25 cellular contexts compared by ENCODE assay signal in the genomic region with DNA sequence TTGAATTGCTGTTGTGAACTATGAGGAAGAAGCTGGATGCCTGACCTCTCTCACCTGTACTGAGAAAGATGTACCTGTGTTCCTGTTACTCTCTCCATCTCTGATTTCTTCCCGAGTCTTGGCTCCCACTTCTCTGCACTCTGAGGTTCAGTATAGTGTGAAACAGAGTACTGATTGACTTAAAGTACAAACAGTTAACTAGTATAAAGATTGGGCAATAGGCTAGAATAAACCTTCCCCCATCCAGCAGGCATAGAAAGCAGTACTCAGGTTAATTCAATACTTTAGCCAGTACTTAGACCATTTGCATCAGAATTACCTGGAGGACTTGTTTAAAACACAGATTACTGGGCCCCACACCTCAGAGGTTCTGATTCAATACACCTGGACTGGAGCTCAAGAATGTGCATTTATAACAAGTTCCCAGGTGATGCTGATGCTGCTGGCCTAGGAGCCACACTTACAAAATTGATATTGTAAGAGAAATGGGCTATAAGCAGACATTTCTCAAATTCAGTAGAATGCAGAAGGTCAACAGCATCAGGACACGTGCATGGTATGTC.
"Had no signal": no experiment of that assay in that cellular context is flagged by ENCODE, and none has a peak within 500 bp of the region (broad histone marks: within the 10 kb centered on the region; RNA-seq: fewer than 3 reads in every experiment).

No MANE protein-coding gene starts in this region.

- H3K27me3 Mint-ChIP-seq: activated CD4-positive, alpha-beta T cell treated with anti-CD3 and anti-CD28 coated beads for 36 hours; activated T-helper 17 cell treated with anti-CD3 and anti-CD28 coated beads, Interleukin-2, amount 50 U/mL, for 72 hours; natural killer cell treated with Interleukin-12 subunit alpha and Interleukin-12 subunit beta and Interleukin-15 and Interleukin-18, amount 100 ng/mL, for 72 hours had no signal

- H3K36me3 Mint-ChIP-seq: natural killer cell treated with Interleukin-12 subunit alpha and Interleukin-12 subunit beta and Interleukin-15 and Interleukin-18, amount 100 ng/mL, for 72 hours had no signal

- H3K4me3 Mint-ChIP-seq: activated CD4-positive, alpha-beta T cell treated with anti-CD3 and anti-CD28 coated beads for 36 hours; activated T-helper 17 cell treated with anti-CD3 and anti-CD28 coated beads, Interleukin-2, amount 50 U/mL, for 72 hours; natural killer cell treated with Interleukin-12 subunit alpha and Interleukin-12 subunit beta and Interleukin-15 and Interleukin-18, amount 100 ng/mL, for 72 hours; T-helper 2 cell treated with Interferon-gamma antibody and Interleukin-4, amounts not matched to agents 5 μg/mL and 100 μg/mL, for 36 hours had no signal

- H3K9me3 Mint-ChIP-seq: activated T-helper 17 cell treated with anti-CD3 and anti-CD28 coated beads, Interleukin-2, amount 50 U/mL, for 72 hours; natural killer cell treated with Interleukin-12 subunit alpha and Interleukin-12 subunit beta and Interleukin-15 and Interleukin-18, amount 100 ng/mL, for 72 hours; T-helper 2 cell treated with Interferon-gamma antibody and Interleukin-4, amounts not matched to agents 5 μg/mL and 100 μg/mL, for 36 hours had no signal

- H3K9me3 ChIP-seq: esophagus muscularis mucosa, heart right ventricle, left ventricle myocardium inferior, mucosa of descending colon, testis had no signal

- H3K4me3 ChIP-seq: esophagus muscularis mucosa, heart right ventricle, left ventricle myocardium inferior, lung, mucosa of descending colon, testis had no signal

- H3K27ac ChIP-seq: esophagus muscularis mucosa, heart right ventricle, left ventricle myocardium inferior, testis had no signal

- H3K4me1 ChIP-seq: esophagus muscularis mucosa, heart right ventricle, left ventricle myocardium inferior, testis had no signal

- H3K27ac Mint-ChIP-seq: activated CD4-positive, alpha-beta T cell treated with anti-CD3 and anti-CD28 coated beads for 36 hours; natural killer cell treated with Interleukin-12 subunit alpha and Interleukin-12 subunit beta and Interleukin-15 and Interleukin-18, amount 100 ng/mL, for 72 hours; T-helper 2 cell treated with Interferon-gamma antibody and Interleukin-4, amounts not matched to agents 5 μg/mL and 100 μg/mL, for 36 hours had no signal

- H3K27me3 ChIP-seq: esophagus muscularis mucosa, heart right ventricle, testis had no signal

- H3K36me3 ChIP-seq: esophagus muscularis mucosa, heart right ventricle, left ventricle myocardium inferior had no signal

- DNase-seq: activated CD4-positive, alpha-beta T cell treated with anti-CD3 and anti-CD28 coated beads for 36 hours; activated CD4-positive, CD25-positive, alpha-beta regulatory T cell; activated CD8-positive, alpha-beta memory T cell treated with anti-CD3 and anti-CD28 coated beads for 24 hours; activated gamma-delta T cell treated with Interleukin-2 at 50 U/mL for 16 hours; activated naive CD4-positive, alpha-beta T cell treated with anti-CD3 and anti-CD28 coated beads, Interleukin-2, amount 50 U/mL, for 16 hours; activated T-cell treated with anti-CD3 and anti-CD28 coated beads, Interleukin-2, amount 50 U/mL, for 1 hour; amniotic stem cell; central memory CD4-positive, alpha-beta T cell; foreskin melanocyte; heart right ventricle; islet precursor cell; left ventricle myocardium inferior; mesendoderm; mucosa of descending colon; right cardiac atrium; stimulated activated CD4-positive, alpha-beta T cell treated with anti-CD3 and anti-CD28 coated beads, Interleukin-15, amount 100 ng/mL, for 24 hours; stimulated activated naive CD4-positive, alpha-beta T cell; T-helper 1 cell; testis; trophoblast cell had no signal

- ATAC-seq: activated CD4-positive, alpha-beta T cell treated with anti-CD3 and anti-CD28 coated beads for 36 hours; activated T-helper 17 cell treated with anti-CD3 and anti-CD28 coated beads, Interleukin-2, amount 50 U/mL, for 72 hours; heart right ventricle; mucosa of descending colon; natural killer cell treated with Interleukin-12 subunit alpha and Interleukin-12 subunit beta and Interleukin-15 and Interleukin-18, amount 100 ng/mL, for 72 hours; right cardiac atrium had no signal
